In genomic region chrX:153708415-153708814, GRCh38 we compare ENCODE assay signal across 9 cellular contexts. TPM values are rescaled to one million over a fixed set of nuclear protein-coding genes. Genes with fewer than 3 reads are reported as not detected.
DNase-seq lines count a peak whose midpoint lies in the region; ATAC-seq and TF ChIP-seq lines count a peak whose summit lies in the region.
"Had no signal": no experiment of that assay in that cellular context is flagged by ENCODE, and none has a peak within 500 bp of the region (broad histone marks: within the 10 kb centered on the region; RNA-seq: fewer than 3 reads in every experiment).

No MANE protein-coding gene starts in this region.

- H3K4me3 ChIP-seq in IMR-90 (ENCODE audit: insufficient read depth, low read depth, low read length) (no peak overlapping the region), choroid plexus epithelial cell (ENCODE audit: low read depth, low read length) (no peak overlapping the region), liver (ENCODE audit: low read depth in 1 of 3, low read length in 3 of 3) (no peak overlapping the region)

- no peak overlapping the region for H3K4me3 Mint-ChIP-seq in stimulated activated naive CD8-positive, alpha-beta T cell treated with anti-CD3 and anti-CD28 coated beads, Interleukin-15, amount 100 ng/mL, for 72 hours

- TF ChIP-seq RAD21 in IMR-90 (IDR thresholded peaks at IDR 0.05; ENCODE audit: low read length): peak; percentile 68
- TF ChIP-seq RAD21 in liver (IDR thresholded peaks at IDR 0.05): peak; percentile 51 to 75

- CTCF ChIA-PET in IMR-90 (lab: Yijun Ruan, JAX): interaction anchor here (1.0 to 1.5 kb wide), 2 partner anchors 8 to 154 kb away, joined by 3 read pairs; no protein-coding TSS in a partner anchor

- TF ChIP-seq POLR2A in IMR-90 (IDR thresholded peaks at IDR 0.05; ENCODE audit: low read depth, low read length): no peak

- H3K36me3 ChIP-seq in IMR-90 (ENCODE audit: control insufficient read depth, insufficient read depth, low read length): peaks cover 22% of the 10 kb centered on the region
- peaks cover 2 to 22% (median 8%) of the 10 kb centered on the region in 4 donors for H3K36me3 ChIP-seq in liver (ENCODE audit: control insufficient read depth in 4 of 4, insufficient read depth in 3 of 4, low read depth in 1 of 4, low read length in 3 of 4)

- TF ChIP-seq CTCF in IMR-90 (conservative IDR thresholded peaks at IDR 0.05; ENCODE audit: low read depth, low read length) (peak; percentile 68), choroid plexus epithelial cell (conservative IDR thresholded peaks at IDR 0.05; ENCODE audit: low read depth, low read length) (peak; percentile 74), liver (IDR thresholded peaks at IDR 0.05; ENCODE audit: low read depth, low read length, missing input control) (peak; percentile 33)

- H3K4me1 ChIP-seq in IMR-90 (ENCODE audit: control insufficient read depth, insufficient read depth, low read length) (no peaks in the 10 kb centered on the region), liver (ENCODE audit: control insufficient read depth in 4 of 4, insufficient read depth in 4 of 4, low read length in 3 of 4) (no peaks in the 10 kb centered on the region)

- ATAC-seq in IMR-90 (ENCODE audit: low read depth): peak; percentile 93
- peak; percentile 78 for ATAC-seq in stimulated activated naive CD8-positive, alpha-beta T cell treated with anti-CD3 and anti-CD28 coated beads, Interleukin-15, amount 100 ng/mL, for 72 hours
- ATAC-seq in GM19324 (IDR thresholded peaks at IDR 0.05; ENCODE audit: low FRiP score, unreplicated experiment): no peak

- H4K20me1 ChIP-seq in IMR-90 (ENCODE audit: insufficient read depth, low read length): peaks cover 7% of the 10 kb centered on the region

- H4K91ac ChIP-seq in IMR-90 (ENCODE audit: insufficient read depth, low read depth, low read length): no peak overlapping the region

- no peak overlapping the region for H4K8ac ChIP-seq in IMR-90 (ENCODE audit: low read depth in 2 of 2, low read length in 2 of 2)

- H3K27me3 Mint-ChIP-seq in stimulated activated naive CD8-positive, alpha-beta T cell treated with anti-CD3 and anti-CD28 coated beads, Interleukin-15, amount 100 ng/mL, for 72 hours: no peaks in the 10 kb centered on the region

- no peaks in the 10 kb centered on the region for H3K9me1 ChIP-seq in IMR-90 (ENCODE audit: insufficient read depth, low read length)

- DNase-seq in Daoy (ENCODE audit: low read depth) (peak; percentile 79), IMR-90 (peak; percentile 79), T follicular helper cell (ENCODE audit: low read depth) (peak; percentile 23), choroid plexus epithelial cell (ENCODE audit: low read depth) (peak; percentile 90), NCI-H524 treated with DMSO at 0.1 percent for 48 hours (lab: John Stamatoyannopoulos, UW) (no peak)
- peak in 1 of 2 donors; percentile 43 for DNase-seq in stimulated activated naive CD8-positive, alpha-beta T cell treated with anti-CD3 and anti-CD28 coated beads, Interleukin-15, amount 100 ng/mL, for 72 hours

- no peaks in the 10 kb centered on the region for H3K4me1 Mint-ChIP-seq in stimulated activated naive CD8-positive, alpha-beta T cell treated with anti-CD3 and anti-CD28 coated beads, Interleukin-15, amount 100 ng/mL, for 72 hours

- H3K18ac ChIP-seq in IMR-90 (ENCODE audit: low read depth, low read length): no peak overlapping the region

- no peak overlapping the region for H3K14ac ChIP-seq in IMR-90 (replicated peaks; ENCODE audit: low read depth, low read length)

- peak overlapping the region in 1 of 2 donors; percentile 59 for H3K27ac Mint-ChIP-seq in stimulated activated naive CD8-positive, alpha-beta T cell treated with anti-CD3 and anti-CD28 coated beads, Interleukin-15, amount 100 ng/mL, for 72 hours

- no peak overlapping the region for H3K4ac ChIP-seq in IMR-90 (ENCODE audit: low read depth, low read length)

- peaks cover 0 to 5% of the 10 kb centered on the region in 2 experiments; a peak in 1 of 4 replicates for H3K79me1 ChIP-seq in IMR-90 (ENCODE audit: low read depth in 1 of 2, low read length in 2 of 2)

- intact Hi-C loops in IMR-90 (cut with micrococcal nuclease): no loop called here

- H3K9me3 ChIP-seq in IMR-90 (ENCODE audit: control insufficient read depth, insufficient read depth, low read length): no peaks in the 10 kb centered on the region
- no peaks in the 10 kb centered on the region for H3K9me3 ChIP-seq in liver (ENCODE audit: control insufficient read depth in 4 of 4, low read length in 3 of 4)

- no peak overlapping the region for H2BK20ac ChIP-seq in IMR-90 (ENCODE audit: low read depth, low read length)

- H4K5ac ChIP-seq in IMR-90 (ENCODE audit: low read depth, low read length): no peak overlapping the region

- H3K27ac ChIP-seq in IMR-90 (ENCODE audit: insufficient read depth, low read length): no peak overlapping the region
- H3K27ac ChIP-seq in liver (ENCODE audit: low read depth in 1 of 2, low read length in 2 of 2): no peak overlapping the region

- H2BK120ac ChIP-seq in IMR-90 (ENCODE audit: low read depth, low read length): no peak overlapping the region

- H3K27me3 ChIP-seq in IMR-90 (ENCODE audit: control insufficient read depth, insufficient read depth, low read length) (no peaks in the 10 kb centered on the region), liver (ENCODE audit: control insufficient read depth in 4 of 4, insufficient read depth in 4 of 4, low read length in 3 of 4) (no peaks in the 10 kb centered on the region)

- in situ Hi-C loops in IMR-90 (cut with MboI; ENCODE audit: low sequenced_read_pairs): no loop called here

- peak overlapping the region; percentile 55 for H2AK9ac ChIP-seq in IMR-90 (replicated peaks; ENCODE audit: low read depth, low read length, poor library complexity)

- peak overlapping the region; percentile 43 for H2AFZ ChIP-seq in IMR-90 (replicated peaks; ENCODE audit: low read length, poor library complexity)

- H3K9me3 Mint-ChIP-seq in stimulated activated naive CD8-positive, alpha-beta T cell treated with anti-CD3 and anti-CD28 coated beads, Interleukin-15, amount 100 ng/mL, for 72 hours: no peaks in the 10 kb centered on the region

- H3K4me2 ChIP-seq in IMR-90 (ENCODE audit: low read depth, low read length): no peak overlapping the region

- 7% methylated on average over 5 of the region's 13 CpGs; no CpG with 5 or more reads in 1 of the 2 experiments for WGBS in IMR-90 (ENCODE audit: extremely low coverage in 2 of 2, insufficient read length in 1 of 2), 2 experiments
- WGBS in liver: 58% methylated on average over 13 of the region's 13 CpGs

- no peak overlapping the region for H2BK5ac ChIP-seq in IMR-90 (ENCODE audit: low read depth, low read length, poor library complexity, severe bottlenecking)

- dilution Hi-C loops in IMR-90 (cut with HindIII; ENCODE audit: low sequenced_read_pairs, unreplicated experiment): no loop called here

- no peak overlapping the region; the same call in 1 of the 2 replicates for H2AK5ac ChIP-seq in IMR-90 (ENCODE audit: low read depth, low read length)

- H3K23ac ChIP-seq in IMR-90 (ENCODE audit: low read depth, low read length): no peak overlapping the region

- BruUV-seq in IMR-90 (replicated peaks; lab: Mats Ljungman, UMichigan): no TSS peak

- POLR2A ChIA-PET in IMR-90 (lab: Charles Lee; ENCODE audit: unreplicated experiment): interaction anchor here (1.0 kb wide), 1 partner anchor 13 kb away, joined by 3 read pairs; no protein-coding TSS in a partner anchor

- H3K9ac ChIP-seq in IMR-90 (ENCODE audit: low read depth, low read length) (no peak overlapping the region), liver (ENCODE audit: low read depth in 1 of 2, low read length in 2 of 2) (no peak overlapping the region)

- H3K56ac ChIP-seq in IMR-90 (ENCODE audit: extremely low read depth, insufficient read depth, low read length): no peak overlapping the region

- no peak overlapping the region for H2BK15ac ChIP-seq in IMR-90 (ENCODE audit: low read depth, low read length)

TF ChIP-seq in IMR-90, 13 proteins besides CTCF, POLR2A, EP300 and RAD21 (continues in another document):
- TF ChIP-seq SMC3 (IDR thresholded peaks at IDR 0.05; ENCODE audit: low read depth, low read length): peak; percentile 48
- TF ChIP-seq FOS (IDR thresholded peaks at IDR 0.05; ENCODE audit: low read depth, low read length): no peak

TF ChIP-seq in liver, 16 proteins besides CTCF, POLR2A, EP300 and RAD21 (continues in another document):
- no peak for TF ChIP-seq JUND (IDR thresholded peaks at IDR 0.05)
- no peak for TF ChIP-seq NR2F2 (IDR thresholded peaks at IDR 0.05)
- no peak for TF ChIP-seq SP1 (IDR thresholded peaks at IDR 0.05)

RNA-seq across cellular contexts. Expression of gene BCAP31, which starts 15.8 kb away (rescaled TPM):
- total RNA-seq in Daoy (2014; rRNA removed; shearing (Covaris generic)): 146 and 203 TPM in 2 replicates
- total RNA-seq in IMR-90 (2012; rRNA removed): 166 and 244 TPM in 2 replicates
- 125 and 131 TPM in 2 replicates for polyA plus RNA-seq in IMR-90 (2012; rRNA removed)
- polyA plus RNA-seq in IMR-90 (2012; cell fraction: cytosol; rRNA removed): 118 and 139 TPM in 2 replicates
- 56.8 and 80.0 TPM in 2 replicates for polyA plus RNA-seq in IMR-90 (2012; cell fraction: nucleus; rRNA removed; ENCODE audit: low replicate concordance)
- 100 to 1,000 TPM in 1 of 2 donors, 10 to 100 TPM in 1; 64.6 to 101 TPM for total RNA-seq in liver
- 100 to 1,000 TPM; 136 to 158 TPM for polyA plus RNA-seq in liver

RNA-seq across cellular contexts. Expression of gene ABCD1, which starts 16.2 kb away (rescaled TPM):
- total RNA-seq in Daoy (2014; rRNA removed; shearing (Covaris generic)): 4.8 and 5.0 TPM in 2 replicates
- 4.3 and 4.7 TPM in 2 replicates for total RNA-seq in IMR-90 (2012; rRNA removed)
- 7.0 and 8.3 TPM in 2 replicates for polyA plus RNA-seq in IMR-90 (2012; rRNA removed)
- 7.5 and 11.5 TPM in 2 replicates for polyA plus RNA-seq in IMR-90 (2012; cell fraction: cytosol; rRNA removed)
- polyA plus RNA-seq in IMR-90 (2012; cell fraction: nucleus; rRNA removed; ENCODE audit: low replicate concordance): 11.4 and 27.2 TPM in 2 replicates
- total RNA-seq in liver: 10 to 100 TPM in 1 of 2 donors, 1 to 10 TPM in 1; 5.6 to 10.8 TPM
- 1 to 10 TPM; 4.0 to 9.6 TPM for polyA plus RNA-seq in liver

RNA-seq across cellular contexts. Expression of gene SLC6A8, which starts 20.7 kb away (rescaled TPM):
- 6.3 and 7.5 TPM in 2 replicates for total RNA-seq in Daoy (2014; rRNA removed; shearing (Covaris generic))
- total RNA-seq in IMR-90 (2012; rRNA removed): 6.7 and 7.2 TPM in 2 replicates
- 21.1 and 25.5 TPM in 2 replicates for polyA plus RNA-seq in IMR-90 (2012; rRNA removed)
- 15.6 and 31.1 TPM in 2 replicates for polyA plus RNA-seq in IMR-90 (2012; cell fraction: cytosol; rRNA removed)
- 48.5 and 108 TPM in 2 replicates for polyA plus RNA-seq in IMR-90 (2012; cell fraction: nucleus; rRNA removed; ENCODE audit: low replicate concordance)
- 10 to 100 TPM in 1 of 2 donors, under 1 TPM in 1; 0.84 to 44.4 TPM for total RNA-seq in liver
- 1 to 10 TPM in 1 of 2 donors, under 1 TPM in 1; 0.25 to 1.9 TPM for polyA plus RNA-seq in liver

RNA-seq across cellular contexts. Expression of gene PNCK, which starts 34.8 kb away (rescaled TPM):
- not detected in 2 replicates for total RNA-seq in Daoy (2014; rRNA removed; shearing (Covaris generic))
- total RNA-seq in IMR-90 (2012; rRNA removed): 0.18 TPM in 1 of 2 replicates, not detected in the other
- polyA plus RNA-seq in IMR-90 (2012; rRNA removed): 0.13 and 0.22 TPM in 2 replicates
- polyA plus RNA-seq in IMR-90 (2012; cell fraction: cytosol; rRNA removed): 0.22 TPM in 2 replicates
- polyA plus RNA-seq in IMR-90 (2012; cell fraction: nucleus; rRNA removed; ENCODE audit: low replicate concordance): 2.2 and 2.5 TPM in 2 replicates
- total RNA-seq in liver: under 1 TPM in 1 of 2 donors, not detected in 1; 0.17 TPM
- polyA plus RNA-seq in liver: under 1 TPM in 1 of 2 donors, not detected in 1; 0.02 TPM
- total RNA-seq: activated CD8-positive, alpha-beta memory T cell treated with anti-CD3 and anti-CD28 coated beads for 36 hours had no signal

RNA-seq across cellular contexts. Expression of gene PLXNB3, which starts 55.6 kb away (rescaled TPM):
- total RNA-seq in Daoy (2014; rRNA removed; shearing (Covaris generic)): 0.97 and 1.0 TPM in 2 replicates
- 0.36 and 1.7 TPM in 2 replicates for total RNA-seq in IMR-90 (2012; rRNA removed)
- polyA plus RNA-seq in IMR-90 (2012; rRNA removed): 22.3 and 26.9 TPM in 2 replicates
- polyA plus RNA-seq in IMR-90 (2012; cell fraction: cytosol; rRNA removed): 9.9 and 21.3 TPM in 2 replicates
- 117 and 388 TPM in 2 replicates for polyA plus RNA-seq in IMR-90 (2012; cell fraction: nucleus; rRNA removed; ENCODE audit: low replicate concordance)
- under 1 TPM; 0.42 to 0.50 TPM for total RNA-seq in liver
- polyA plus RNA-seq in liver: under 1 TPM; 0.11 to 0.69 TPM
